Comparison of ENCODE assay signal across 29 cellular contexts in genomic region chr7:156167417-156167807, GRCh38.
"Had no signal": no experiment of that assay in that cellular context is flagged by ENCODE, and none has a peak within 500 bp of the region (broad histone marks: within the 10 kb centered on the region; RNA-seq: fewer than 3 reads in every experiment).

No MANE protein-coding gene starts in this region.

- H3K36me3 Mint-ChIP-seq: mesothelial cell of epicardium; naive thymus-derived CD4-positive, alpha-beta T cell; natural killer cell treated with Interleukin-12 subunit alpha and Interleukin-12 subunit beta and Interleukin-15 and Interleukin-18, amount 100 ng/mL, for 72 hours; stimulated activated effector memory CD8-positive, alpha-beta T cell treated with anti-CD3 and anti-CD28 coated beads, Interleukin-12 subunit alpha, Interleukin-12 subunit beta, amount 100 ng/mL, for 72 hours had no signal

- H3K27me3 ChIP-seq: pancreas, upper lobe of right lung had no signal

- DNase-seq: kidney; left colon; left ventricle myocardium inferior; mesendoderm; mucosa of descending colon; naive thymus-derived CD4-positive, alpha-beta T cell; pancreas; posterior cingulate gyrus; retina; right cardiac atrium; stimulated activated CD4-positive, alpha-beta T cell treated with anti-CD3 and anti-CD28 coated beads, Interleukin-12 subunit alpha, Interleukin-12 subunit beta, amount 100 ng/mL, for 4 hours; stimulated activated CD4-positive, alpha-beta T cell treated with anti-CD3 and anti-CD28 coated beads, Interleukin-15, amount 100 ng/mL, for 24 hours; stimulated activated CD4-positive, alpha-beta T cell treated with anti-CD3 and anti-CD28 coated beads, Interleukin-2, amount 100 ng/mL, for 24 hours; stimulated activated CD4-positive, alpha-beta T cell treated with anti-CD3 and anti-CD28 coated beads, Interleukin-4, amount 100 ng/mL, for 1 hour; stimulated activated naive CD4-positive, alpha-beta T cell; tibial artery; trophoblast cell had no signal

- H3K9me3 ChIP-seq: left ventricle myocardium inferior, mucosa of descending colon, pancreas, prostate gland, suprapubic skin, thoracic aorta, tibial artery, upper lobe of right lung had no signal

- H3K4me1 ChIP-seq: left ventricle myocardium inferior, pancreas, prostate gland, suprapubic skin, tibial artery, upper lobe of right lung had no signal

- H2AFZ ChIP-seq: hepatocyte had no signal

- H3K4me3 ChIP-seq: hepatocyte, left ventricle myocardium inferior, lung, mucosa of descending colon, pancreas, prostate gland, skin epidermis, suprapubic skin, thoracic aorta, tibial artery, upper lobe of right lung had no signal

- H3K4me1 Mint-ChIP-seq: mesothelial cell of epicardium; naive thymus-derived CD4-positive, alpha-beta T cell; stimulated activated effector memory CD8-positive, alpha-beta T cell treated with anti-CD3 and anti-CD28 coated beads, Interleukin-12 subunit alpha, Interleukin-12 subunit beta, amount 100 ng/mL, for 72 hours had no signal

- H3K9me3 Mint-ChIP-seq: mesothelial cell of epicardium; natural killer cell treated with Interleukin-12 subunit alpha and Interleukin-12 subunit beta and Interleukin-15 and Interleukin-18, amount 100 ng/mL, for 72 hours; stimulated activated effector memory CD8-positive, alpha-beta T cell treated with anti-CD3 and anti-CD28 coated beads, Interleukin-12 subunit alpha, Interleukin-12 subunit beta, amount 100 ng/mL, for 72 hours; stimulated activated naive CD8-positive, alpha-beta T cell treated with anti-CD3 and anti-CD28 coated beads, Interleukin-15, Interleukin-2, amounts not matched to agents 100 ng/mL and 50 ng/mL, for 24 hours had no signal

- H3K36me3 ChIP-seq: left ventricle myocardium inferior, pancreas, prostate gland, suprapubic skin, thoracic aorta, tibial artery, upper lobe of right lung had no signal

- H3K79me2 ChIP-seq: hepatocyte had no signal

- H3K4me3 Mint-ChIP-seq: mesothelial cell of epicardium; naive thymus-derived CD4-positive, alpha-beta T cell; natural killer cell treated with Interleukin-12 subunit alpha and Interleukin-12 subunit beta and Interleukin-15 and Interleukin-18, amount 100 ng/mL, for 72 hours; stimulated activated effector memory CD8-positive, alpha-beta T cell treated with anti-CD3 and anti-CD28 coated beads, Interleukin-12 subunit alpha, Interleukin-12 subunit beta, amount 100 ng/mL, for 72 hours; stimulated activated naive CD8-positive, alpha-beta T cell treated with anti-CD3 and anti-CD28 coated beads, Interleukin-15, Interleukin-2, amounts not matched to agents 100 ng/mL and 50 ng/mL, for 24 hours had no signal

- H3K27me3 Mint-ChIP-seq: natural killer cell treated with Interleukin-12 subunit alpha and Interleukin-12 subunit beta and Interleukin-15 and Interleukin-18, amount 100 ng/mL, for 72 hours had no signal

- ATAC-seq: left colon; mucosa of descending colon; naive thymus-derived CD4-positive, alpha-beta T cell; natural killer cell treated with Interleukin-12 subunit alpha and Interleukin-12 subunit beta and Interleukin-15 and Interleukin-18, amount 100 ng/mL, for 72 hours; pancreas; right cardiac atrium; sciatic nerve; stimulated activated effector memory CD8-positive, alpha-beta T cell treated with anti-CD3 and anti-CD28 coated beads, Interleukin-12 subunit alpha, Interleukin-12 subunit beta, amount 100 ng/mL, for 72 hours; upper lobe of right lung had no signal

- H3K27ac Mint-ChIP-seq: mesothelial cell of epicardium; naive thymus-derived CD4-positive, alpha-beta T cell; natural killer cell treated with Interleukin-12 subunit alpha and Interleukin-12 subunit beta and Interleukin-15 and Interleukin-18, amount 100 ng/mL, for 72 hours; stimulated activated effector memory CD8-positive, alpha-beta T cell treated with anti-CD3 and anti-CD28 coated beads, Interleukin-12 subunit alpha, Interleukin-12 subunit beta, amount 100 ng/mL, for 72 hours; stimulated activated naive CD8-positive, alpha-beta T cell treated with anti-CD3 and anti-CD28 coated beads, Interleukin-15, Interleukin-2, amounts not matched to agents 100 ng/mL and 50 ng/mL, for 24 hours had no signal

- H3K27ac ChIP-seq: hepatocyte, left ventricle myocardium inferior, pancreas, prostate gland, skin epidermis, suprapubic skin, thoracic aorta, tibial artery, upper lobe of right lung had no signal

- H3K4me2 ChIP-seq: hepatocyte had no signal
